Comparison of ENCODE assay signal across 8 cellular contexts in the genomic region with DNA sequence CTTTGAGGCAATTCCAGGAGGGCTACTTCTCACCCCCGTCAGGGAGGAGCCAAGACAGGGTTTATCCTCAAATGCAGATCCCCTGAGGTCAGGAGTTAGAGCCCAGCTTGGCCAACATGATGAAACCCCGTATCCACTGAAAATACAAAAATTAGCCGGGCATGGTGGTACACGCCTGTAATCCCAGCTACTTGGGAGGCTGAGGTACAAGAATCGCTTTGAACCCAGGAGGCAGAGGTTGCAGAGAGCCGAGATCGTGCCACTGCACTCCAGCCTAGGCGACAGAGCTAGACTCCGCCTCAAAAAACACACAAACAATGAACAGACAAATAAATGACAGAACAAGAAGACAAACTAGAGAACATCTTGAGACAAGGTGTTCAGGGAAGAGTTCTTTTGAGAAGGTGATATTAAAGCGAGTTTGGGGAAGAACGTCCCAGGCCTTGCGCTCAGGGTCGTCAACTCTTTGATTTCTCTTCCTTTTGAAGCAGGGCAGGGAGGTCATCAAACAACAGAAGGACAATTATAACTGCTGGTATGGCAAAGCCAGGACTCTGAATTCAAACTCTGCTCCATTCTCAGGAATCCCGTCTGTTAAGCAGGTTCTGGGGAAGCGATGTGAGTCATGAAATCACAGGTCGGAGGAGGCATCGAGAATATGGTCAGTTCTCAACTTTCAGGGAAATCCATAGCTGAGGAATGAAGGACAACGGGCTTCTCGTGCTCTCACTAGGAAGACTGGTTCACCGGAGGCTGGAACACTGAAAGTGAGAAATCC. TPM values are rescaled to one million over a fixed set of nuclear protein-coding genes. Genes with fewer than 3 reads are reported as not detected.
DNase-seq lines count a peak whose midpoint lies in the region; ATAC-seq and TF ChIP-seq lines count a peak whose summit lies in the region.

No MANE protein-coding gene starts in this region.

- H3K9ac ChIP-seq in muscle layer of colon (ENCODE audit: low read length) = peak overlapping the region; percentile 85

- no peaks in the 10 kb centered on the region for H3K27me3 ChIP-seq in CD8-positive, alpha-beta T cell (ENCODE audit: insufficient read depth, low read length)
- H3K27me3 ChIP-seq in muscle layer of colon (ENCODE audit: control insufficient read depth in 1 of 2, insufficient read depth in 2 of 2, low read length in 2 of 2) = no peaks in the 10 kb centered on the region

- peak overlapping the region; percentile 98 for H3K27ac Mint-ChIP-seq in CD8-positive, alpha-beta T cell

- peaks cover 34% of the 10 kb centered on the region for H3K4me1 ChIP-seq in CD8-positive, alpha-beta T cell (ENCODE audit: insufficient read depth, low read length)
- H3K4me1 ChIP-seq in muscle layer of colon (ENCODE audit: insufficient read depth, low read length) = peaks cover 38% of the 10 kb centered on the region

- no peaks in the 10 kb centered on the region for H3K9me3 Mint-ChIP-seq in CD8-positive, alpha-beta T cell

- H3K4me3 Mint-ChIP-seq in CD8-positive, alpha-beta T cell = peak overlapping the region; percentile 98

- no peak for TF ChIP-seq CTCF in CD8-positive, alpha-beta T cell (IDR thresholded peaks at IDR 0.05)

- no peak for ATAC-seq in CD8-positive, alpha-beta T cell
- ATAC-seq in HG03571 (IDR thresholded peaks at IDR 0.05; ENCODE audit: unreplicated experiment) (no peak), GM21528 (IDR thresholded peaks at IDR 0.05; ENCODE audit: low FRiP score, unreplicated experiment) (no peak)

- intact Hi-C loops in CD8-positive, alpha-beta T cell (cut with DNase I, micrococcal nuclease) = loop anchor here (2.0 to 10.0 kb wide), 11 partner anchors 65 to 1780 kb away; a partner anchor contains a TSS

- H3K9me3 ChIP-seq in CD8-positive, alpha-beta T cell (ENCODE audit: low read length) = no peaks in the 10 kb centered on the region
- H3K9me3 ChIP-seq in muscle layer of colon (ENCODE audit: low read length) = no peaks in the 10 kb centered on the region

- H3K36me3 Mint-ChIP-seq in CD8-positive, alpha-beta T cell = peaks cover 18% of the 10 kb centered on the region

- peaks cover 52% of the 10 kb centered on the region for H3K4me1 Mint-ChIP-seq in CD8-positive, alpha-beta T cell (ENCODE audit: low read depth)

- POLR2A ChIA-PET in CD8-positive, alpha-beta T cell (lab: Charles Lee) = interaction anchor here (0.8 to 3.6 kb wide), 12 partner anchors 11 to 1961 kb away, joined by 3 to 31 read pairs (median 7); a partner anchor contains a TSS

- DNase-seq in CD8-positive, alpha-beta T cell = no peak
- peak; percentile 78 for DNase-seq in M059J (ENCODE audit: low read depth)
- no peak for DNase-seq in NCI-H2107 treated with DMSO at 0.1 percent for 48 hours (lab: John Stamatoyannopoulos, UW; ENCODE audit: unreplicated experiment)
- no peak for DNase-seq in globus pallidus (ENCODE audit: low spot score)

- H3K4me3 ChIP-seq in CD8-positive, alpha-beta T cell (ENCODE audit: low read depth, low read length) = peak overlapping the region; percentile 97
- peak overlapping the region; percentile 62 to 98 for H3K4me3 ChIP-seq in muscle layer of colon (ENCODE audit: low read depth in 1 of 2, low read length in 2 of 2)

- no peaks in the 10 kb centered on the region for H3K27me3 Mint-ChIP-seq in CD8-positive, alpha-beta T cell (ENCODE audit: low read depth)

- H3K27ac ChIP-seq in CD8-positive, alpha-beta T cell (ENCODE audit: low read depth, low read length) = peak overlapping the region; percentile 86
- H3K27ac ChIP-seq in cingulate gyrus (ENCODE audit: low read depth, low read length) (peak overlapping the region; percentile 96), muscle layer of colon (ENCODE audit: low read depth, low read length) (peak overlapping the region; percentile 64)

- CTCF ChIA-PET in CD8-positive, alpha-beta T cell (lab: Charles Lee) = no interaction called here

- no peaks in the 10 kb centered on the region for H3K36me3 ChIP-seq in CD8-positive, alpha-beta T cell (ENCODE audit: insufficient read depth, low read length)
- H3K36me3 ChIP-seq in muscle layer of colon (ENCODE audit: insufficient read depth, low read length) = no peaks in the 10 kb centered on the region

RNA-seq across cellular contexts. Expression of a gene that starts 1.4 kb away (rescaled TPM):
- total RNA-seq in CD8-positive, alpha-beta T cell = 100 to 1,000 TPM; 110 to 113 TPM
- total RNA-seq in M059J (2014; rRNA removed; shearing (Covaris generic)) = 183 and 230 TPM in 2 replicates
